Comparison of ENCODE assay signal across 1 cellular context in genomic region chr17:58677204-58677880, GRCh38.
TF ChIP-seq lines count a peak whose summit lies in the region.

No MANE protein-coding gene starts in this region.

TF ChIP-seq in HCT116, 20 proteins besides CTCF, POLR2A, EP300 and RAD21 (continued from another document):
- TF ChIP-seq REST (IDR thresholded peaks at IDR 0.05; ENCODE audit: low read depth) (no peak), JUND (IDR thresholded peaks at IDR 0.05) (no peak), ZFX (IDR thresholded peaks at IDR 0.05) (no peak), ZNF274 (IDR thresholded peaks at IDR 0.05; ENCODE audit: low read depth, low read length) (no peak), CBX3 (IDR thresholded peaks at IDR 0.05; ENCODE audit: low read depth) (no peak)
